Comparison of ENCODE assay signal across 19 cellular contexts in the genomic region with DNA sequence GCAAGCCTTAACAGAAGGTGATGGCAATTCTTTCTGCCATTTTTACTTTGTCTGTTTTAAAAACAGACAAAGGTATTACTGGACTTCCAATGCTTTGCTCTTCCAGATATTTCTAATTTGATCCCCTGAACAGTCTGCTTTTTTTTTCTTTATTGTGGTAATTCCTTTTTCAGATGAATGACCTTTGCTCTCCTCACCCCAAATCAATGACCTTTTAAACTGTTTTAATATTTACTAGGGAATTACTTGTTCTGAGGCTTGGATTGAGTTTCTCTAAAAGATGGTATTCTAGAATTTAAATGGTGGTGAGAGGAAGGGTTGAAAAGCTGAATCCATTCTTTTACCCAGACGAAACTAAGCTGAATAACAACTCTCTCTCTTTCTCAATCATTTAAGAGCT. TPM values are rescaled to one million over a fixed set of nuclear protein-coding genes. Genes with fewer than 3 reads are reported as not detected.
A peak's percentile ranks its signal among the peaks of the same experiment; 100 is the strongest.
DNase-seq lines count a peak whose midpoint lies in the region; ATAC-seq and TF ChIP-seq lines count a peak whose summit lies in the region.
"Had no signal": no experiment of that assay in that cellular context is flagged by ENCODE, and none has a peak within 500 bp of the region (broad histone marks: within the 10 kb centered on the region; RNA-seq: fewer than 3 reads in every experiment).

No MANE protein-coding gene starts in this region.

- no peaks in the 10 kb centered on the region for H3K9me3 ChIP-seq in colonic mucosa
- H3K9me3 ChIP-seq: BLaER1, Caco-2 had no signal

- H3K36me3 ChIP-seq in KMS-11 (ENCODE audit: insufficient read depth): no peaks in the 10 kb centered on the region
- no peaks in the 10 kb centered on the region for H3K36me3 ChIP-seq in colonic mucosa
- H3K36me3 ChIP-seq: BLaER1 had no signal

- H3K27ac ChIP-seq in KMS-11: no peak overlapping the region
- H3K27ac ChIP-seq in colonic mucosa: peak overlapping the region; percentile 78
- H3K27ac ChIP-seq: BLaER1, C4-2B, GM23248 had no signal

- TF ChIP-seq CTCF in KMS-11 (conservative IDR thresholded peaks at IDR 0.05; ENCODE audit: low read depth, low read length): no peak
- TF ChIP-seq CTCF in colonic mucosa (IDR thresholded peaks at IDR 0.05): no peak
- TF ChIP-seq CTCF in neural crest cell (conservative IDR thresholded peaks at IDR 0.05): no peak
- no peak for TF ChIP-seq CTCF in progenitor cell of endocrine pancreas (IDR thresholded peaks at IDR 0.05; ENCODE audit: unreplicated experiment)

- no peak for DNase-seq in colonic mucosa
- DNase-seq in neural crest cell (ENCODE audit: low read depth, low spot score): no peak
- DNase-seq in progenitor cell of endocrine pancreas (ENCODE audit: low spot score, unreplicated experiment): no peak
- no peak for DNase-seq in stimulated activated CD4-positive, alpha-beta T cell treated with anti-CD3 and anti-CD28 coated beads, Interleukin-2, amount 100 ng/mL, for 24 hours
- DNase-seq: Caco-2; CD4-positive, CD25-positive, alpha-beta regulatory T cell; CD8-positive, alpha-beta T cell; DMS153; DND-41; GM23248; H7; HCEC 1CT had no signal

- peaks cover 72% of the 10 kb centered on the region for H3K4me1 Mint-ChIP-seq in neural crest cell
- peaks cover 48% of the 10 kb centered on the region for H3K4me1 Mint-ChIP-seq in progenitor cell of endocrine pancreas (ENCODE audit: low read depth)
- H3K4me1 Mint-ChIP-seq: CD4-positive, CD25-positive, alpha-beta regulatory T cell had no signal

- H3K79me2 ChIP-seq in KMS-11 (ENCODE audit: insufficient read depth, low read depth): peaks cover 15% of the 10 kb centered on the region; the same call in 1 of the 2 replicates

- no peak overlapping the region for H2AFZ ChIP-seq in KMS-11 (ENCODE audit: low read depth)
- H2AFZ ChIP-seq: GM23248 had no signal

- H3K9ac ChIP-seq in KMS-11: no peak overlapping the region
- peak overlapping the region in 1 of 2 donors; percentile 9 for H3K9ac ChIP-seq in colonic mucosa (ENCODE audit: low read depth in 2 of 2, low read length in 2 of 2)
- H3K9ac ChIP-seq: BLaER1, GM23248 had no signal

- H3K4me3 Mint-ChIP-seq in neural crest cell: peak overlapping the region; percentile 19
- no peak overlapping the region for H3K4me3 Mint-ChIP-seq in progenitor cell of endocrine pancreas (ENCODE audit: low read depth)
- H3K4me3 Mint-ChIP-seq: B cell; CD4-positive, CD25-positive, alpha-beta regulatory T cell; CD8-positive, alpha-beta T cell had no signal

- ATAC-seq in HG02571 (IDR thresholded peaks at IDR 0.05; ENCODE audit: unreplicated experiment) (no peak), HG03097 (IDR thresholded peaks at IDR 0.05; ENCODE audit: low FRiP score, unreplicated experiment) (no peak), GM18868 (IDR thresholded peaks at IDR 0.05; ENCODE audit: unreplicated experiment) (no peak)
- ATAC-seq: CD8-positive, alpha-beta T cell had no signal

- no peaks in the 10 kb centered on the region for H4K20me1 ChIP-seq in KMS-11 (ENCODE audit: insufficient read depth)
- H4K20me1 ChIP-seq: BLaER1 had no signal

- H3K4me1 ChIP-seq in KMS-11 (ENCODE audit: low read depth, poor library complexity, severe bottlenecking): peaks cover 32% of the 10 kb centered on the region
- H3K4me1 ChIP-seq in colonic mucosa: no peaks in the 10 kb centered on the region
- H3K4me1 ChIP-seq: BLaER1 had no signal

- intact Hi-C loops in colonic mucosa (cut with DNase I): no loop called here

- no peaks in the 10 kb centered on the region for H3K27me3 Mint-ChIP-seq in neural crest cell (ENCODE audit: low read depth)
- no peaks in the 10 kb centered on the region for H3K27me3 Mint-ChIP-seq in progenitor cell of endocrine pancreas
- H3K27me3 Mint-ChIP-seq: CD4-positive, CD25-positive, alpha-beta regulatory T cell had no signal

- H3K36me3 Mint-ChIP-seq in neural crest cell (ENCODE audit: low read depth): peaks cover 9% of the 10 kb centered on the region
- H3K36me3 Mint-ChIP-seq in progenitor cell of endocrine pancreas (ENCODE audit: insufficient read depth): peaks cover 4% of the 10 kb centered on the region
- H3K36me3 Mint-ChIP-seq: CD4-positive, CD25-positive, alpha-beta regulatory T cell; CD8-positive, alpha-beta T cell had no signal

- H3K4me3 ChIP-seq in KMS-11 (IDR thresholded peaks at IDR 0.05; ENCODE audit: insufficient read depth, low read depth, low read length): no peak overlapping the region
- H3K4me3 ChIP-seq in colonic mucosa: no peak overlapping the region
- H3K4me3 ChIP-seq: BLaER1, GM23248 had no signal

- H3K4me2 ChIP-seq in KMS-11: peak overlapping the region; percentile 44; the same call in 1 of the 2 replicates
- H3K4me2 ChIP-seq: BLaER1 had no signal

- H3K9me3 Mint-ChIP-seq in neural crest cell: peaks cover 5% of the 10 kb centered on the region
- peaks cover 17% of the 10 kb centered on the region for H3K9me3 Mint-ChIP-seq in progenitor cell of endocrine pancreas (ENCODE audit: low read depth)

- H3K27ac Mint-ChIP-seq in neural crest cell (ENCODE audit: unreplicated experiment) (peak overlapping the region; percentile 93), progenitor cell of endocrine pancreas (peak overlapping the region; percentile 78)
- H3K27ac Mint-ChIP-seq: B cell; CD4-positive, CD25-positive, alpha-beta regulatory T cell; CD8-positive, alpha-beta T cell had no signal

- H3K27me3 ChIP-seq in KMS-11 (ENCODE audit: insufficient read depth, low read depth) (no peaks in the 10 kb centered on the region), colonic mucosa (no peaks in the 10 kb centered on the region)
- H3K27me3 ChIP-seq: BLaER1 had no signal

RNA-seq across cellular contexts. Expression of gene MGST1, which starts 2.3 kb away (rescaled TPM):
- total RNA-seq in colonic mucosa (100 to 1,000 TPM; 339 to 555 TPM), neural crest cell (303 and 325 TPM in 2 replicates), progenitor cell of endocrine pancreas (198 and 201 TPM in 2 replicates)
- total RNA-seq: B cell; CD8-positive, alpha-beta T cell had no signal
